16 cellular contexts compared by ENCODE assay signal in genomic region chr1:23081376-23081775, GRCh38.
DNase-seq lines count a peak whose midpoint lies in the region; ATAC-seq, FAIRE-seq and TF ChIP-seq lines count a peak whose summit lies in the region.
"Had no signal": no experiment of that assay in that cellular context is flagged by ENCODE, and none has a peak within 500 bp of the region (broad histone marks: within the 10 kb centered on the region; RNA-seq: fewer than 3 reads in every experiment).

No MANE protein-coding gene starts in this region.

- intact Hi-C loops in A673 (cut with micrococcal nuclease; ENCODE audit: unreplicated experiment) = no loop called here

- TF ChIP-seq CTCF in A673 (conservative IDR thresholded peaks at IDR 0.05; ENCODE audit: low read depth, low read length) (0 out of 2 replicates have a peak, but pooled peaks have one; percentile 21), GM12875 (IDR thresholded peaks at IDR 0.05; ENCODE audit: borderline replicate concordance, insufficient read depth, low read depth, low read length) (peak; percentile 23; the same call in 1 of the 2 replicates), fibroblast of villous mesenchyme (IDR thresholded peaks at IDR 0.05; ENCODE audit: insufficient read depth, low read depth, low read length) (peak; percentile 33)

- ATAC-seq in T-helper 17 cell (peak; percentile 48), GM21360 (IDR thresholded peaks at IDR 0.05; ENCODE audit: unreplicated experiment) (no peak), HG03520 (IDR thresholded peaks at IDR 0.05; ENCODE audit: unreplicated experiment) (no peak)
- ATAC-seq: heart left ventricle had no signal

- H3K27ac ChIP-seq in A673 (ENCODE audit: low read depth, low read length, poor library complexity, severe bottlenecking) = no peak overlapping the region
- H3K27ac ChIP-seq: heart left ventricle, right atrium auricular region, SJCRH30, thoracic aorta had no signal

- H3K27me3 Mint-ChIP-seq in T-helper 17 cell = no peaks in the 10 kb centered on the region

- no peak overlapping the region for H3K27ac Mint-ChIP-seq in T-helper 17 cell

- H3K27me3 ChIP-seq in A673 (replicated peaks; ENCODE audit: insufficient read depth, low read depth, low read length, poor library complexity) = no peaks in the 10 kb centered on the region
- H3K27me3 ChIP-seq: heart left ventricle, right atrium auricular region, SJCRH30 had no signal

- H3K9me3 ChIP-seq in A673 (ENCODE audit: low read depth, low read length, poor library complexity, severe bottlenecking) (no peaks in the 10 kb centered on the region), T-helper 17 cell (ENCODE audit: control insufficient read depth, low read length, poor library complexity, severe bottlenecking) (no peaks in the 10 kb centered on the region)
- H3K9me3 ChIP-seq: heart left ventricle, right atrium auricular region, SJCRH30, thoracic aorta had no signal

- FAIRE-seq in GM12891 (lab: Jason Lieb, UNC) = no peak

- BruUV-seq in A673 (replicated peaks; lab: Mats Ljungman, UMichigan) = no TSS peak

- CTCF ChIA-PET in A673 (lab: Charles Lee) = no interaction called here

- H3K4me1 Mint-ChIP-seq in T-helper 17 cell = peaks cover 10% of the 10 kb centered on the region

- H3K4me1 ChIP-seq in A673 (ENCODE audit: insufficient read depth, low read length, poor library complexity, severe bottlenecking) = no peaks in the 10 kb centered on the region
- H3K4me1 ChIP-seq: SJCRH30 had no signal

- no peak for DNase-seq in A673 (ENCODE audit: low spot score)
- no peak for DNase-seq in T-helper 17 cell
- no peak for DNase-seq in fibroblast of villous mesenchyme (ENCODE audit: low read depth)
- DNase-seq in GOT3 (lab: John Stamatoyannopoulos, UW) = no peak
- DNase-seq in GM12891 (ENCODE audit: insufficient read length, low spot score) = no peak
- DNase-seq: activated CD4-positive, alpha-beta T cell treated with anti-CD3 and anti-CD28 coated beads for 4 hours; activated gamma-delta T cell treated with Interleukin-2 at 50 U/mL for 16 hours; dermis blood vessel endothelial cell; heart left ventricle; midbrain; SJCRH30 had no signal

- POLR2A ChIA-PET in A673 (lab: Charles Lee; ENCODE audit: low non-redundant PET) = no interaction called here

- H3K4me3 ChIP-seq in A673 (ENCODE audit: low read depth, low read length, poor library complexity, severe bottlenecking) = no peak overlapping the region
- H3K4me3 ChIP-seq in GM12875 (ENCODE audit: low read depth, low read length) = no peak overlapping the region
- H3K4me3 ChIP-seq in fibroblast of villous mesenchyme (ENCODE audit: low read depth, low read length) = no peak overlapping the region
- H3K4me3 ChIP-seq: heart left ventricle, right atrium auricular region, SJCRH30, thoracic aorta had no signal

- peaks cover 14% of the 10 kb centered on the region for H3K36me3 Mint-ChIP-seq in T-helper 17 cell (ENCODE audit: low read depth)

- H3K4me3 Mint-ChIP-seq in T-helper 17 cell = peak overlapping the region; percentile 25

- no peak for TF ChIP-seq POLR2A in GM12891 (IDR thresholded peaks at IDR 0.05; ENCODE audit: low read depth, low read length)

- peaks cover 89% of the 10 kb centered on the region for H3K36me3 ChIP-seq in A673 (ENCODE audit: insufficient read depth, low read length, poor library complexity, severe bottlenecking)

TF ChIP-seq in GM12891, 5 proteins besides CTCF, POLR2A, EP300 and RAD21:
- no peak for TF ChIP-seq PAX5 (IDR thresholded peaks at IDR 0.05; ENCODE audit: insufficient read depth, low read length, severe bottlenecking)
- TF ChIP-seq POU2F2 (IDR thresholded peaks at IDR 0.05; ENCODE audit: low read depth, low read length) = no peak
- TF ChIP-seq SPI1 (IDR thresholded peaks at IDR 0.05; ENCODE audit: low read depth, low read length) = no peak
- no peak for TF ChIP-seq TAF1 (IDR thresholded peaks at IDR 0.05; ENCODE audit: low read depth, low read length)
- no peak for TF ChIP-seq POLR2AphosphoS5 (IDR thresholded peaks at IDR 0.05; ENCODE audit: low read depth, low read length)
